Comparison of ENCODE assay signal across 8 cellular contexts in genomic region chr6:99458319-99458718, GRCh38. TPM values are rescaled to one million over a fixed set of nuclear protein-coding genes. Genes with fewer than 3 reads are reported as not detected.
DNase-seq lines count a peak whose midpoint lies in the region; ATAC-seq and TF ChIP-seq lines count a peak whose summit lies in the region.

No MANE protein-coding gene starts in this region.

- 0 out of 4 replicates have a peak, but pooled peaks cover 0 to 4% of the 10 kb centered on the region in 2 experiments for H3K36me3 ChIP-seq in HCT116 (ENCODE audit: control insufficient read depth in 1 of 2, insufficient read depth in 2 of 2, low read length in 2 of 2)
- no peaks in the 10 kb centered on the region; the same call in 1 of the 2 replicates for H3K36me3 ChIP-seq in iPS DF 6.9 (ENCODE audit: control insufficient read depth, insufficient read depth, low read length)

- no peaks in the 10 kb centered on the region for H3K4me1 ChIP-seq in HCT116 (ENCODE audit: control insufficient read depth in 1 of 2, insufficient read depth in 2 of 2, low read length in 2 of 2)
- H3K4me1 ChIP-seq in iPS DF 6.9 (ENCODE audit: control insufficient read depth, insufficient read depth, low read length), result no peaks in the 10 kb centered on the region

- DNase-seq in D341Med (ENCODE audit: low spot score) (peak; percentile 27), HCT116 (ENCODE audit: low read depth, low spot score) (peak; percentile 45), SKM-1 treated with dmso at 0.1 percent for 144 hours (lab: John Stamatoyannopoulos, UW; ENCODE audit: unreplicated experiment) (peak; percentile 53), iPS DF 6.9 (ENCODE audit: low read depth, low spot score) (peak; percentile 18), NCI-H2107 (lab: John Stamatoyannopoulos, UW) (no peak)
- no peak for DNase-seq in activated effector memory CD4-positive, alpha-beta T cell treated with anti-CD3 and anti-CD28 coated beads, Interleukin-2, amount 50 U/mL, for 16 hours

- H3K9me3 ChIP-seq in HCT116 (ENCODE audit: control insufficient read depth in 1 of 2, insufficient read depth in 1 of 2, low read depth in 1 of 2, low read length in 2 of 2) (no peaks in the 10 kb centered on the region), iPS DF 6.9 (ENCODE audit: control insufficient read depth, insufficient read depth, low read length) (no peaks in the 10 kb centered on the region)

- no peaks in the 10 kb centered on the region for H4K20me1 ChIP-seq in HCT116 (ENCODE audit: insufficient read depth)

- H3K27ac ChIP-seq in HCT116 (ENCODE audit: low read depth, low read length) (no peak overlapping the region), iPS DF 6.9 (ENCODE audit: low read length) (no peak overlapping the region)

- H3K9me2 ChIP-seq in HCT116 (ENCODE audit: insufficient read depth), result no peaks in the 10 kb centered on the region

- H3K9ac ChIP-seq in HCT116 (ENCODE audit: low read length), result no peak overlapping the region

- no peak; the same call in 1 of the 2 replicates for TF ChIP-seq RAD21 in HCT116 (IDR thresholded peaks at IDR 0.05; ENCODE audit: low read depth)

- peak; percentile 31 to 63 (median 55); a peak in 5 of 6 replicates for TF ChIP-seq CTCF in HCT116 (IDR thresholded peaks at IDR 0.05 in 2 of 3, conservative IDR thresholded peaks at IDR 0.05 in 1 of 3; ENCODE audit: borderline replicate concordance in 1 of 3, insufficient read depth in 1 of 3, low read depth in 2 of 3, low read length in 2 of 3)

- ATAC-seq in HCT116, result peak; percentile 86
- no peak for ATAC-seq in HG02884 (IDR thresholded peaks at IDR 0.05; ENCODE audit: unreplicated experiment)
- ATAC-seq in HG03097 (IDR thresholded peaks at IDR 0.05; ENCODE audit: low FRiP score, unreplicated experiment), result no peak

- no CpG with 5 or more reads among the region's 2 CpGs for WGBS in iPS DF 6.9 (ENCODE audit: insufficient coverage, insufficient read length)

- TF ChIP-seq POLR2A in HCT116 (IDR thresholded peaks at IDR 0.05; ENCODE audit: borderline replicate concordance, extremely low read depth, insufficient read depth, insufficient read length), result no peak

- intact Hi-C loops in HCT116 (cut with micrococcal nuclease), result no loop called here

- RAD21 ChIA-PET in HCT116 (lab: Charles Lee; ENCODE audit: low non-redundant PET in 1 of 2, low total read pairs in 2 of 2, uncharacterized antibody in 2 of 2, unreplicated experiment in 2 of 2), result no interaction called here

- no peaks in the 10 kb centered on the region for H3K79me2 ChIP-seq in HCT116 (ENCODE audit: insufficient read depth, low read length)

- POLR2A ChIA-PET in HCT116 (lab: Charles Lee), result no interaction called here

- H3K27me3 ChIP-seq in HCT116 (ENCODE audit: insufficient read depth, low read length), result no peaks in the 10 kb centered on the region
- H3K27me3 ChIP-seq in iPS DF 6.9 (ENCODE audit: control insufficient read depth, insufficient read depth, low read length), result no peaks in the 10 kb centered on the region

- no TSS peak for BruUV-seq in HCT116 (replicated peaks; lab: Mats Ljungman, UMichigan)

- CTCF ChIA-PET in HCT116 (lab: Charles Lee), result no interaction called here

- no peak overlapping the region for H3K4me3 ChIP-seq in HCT116 (replicated peaks in 1 of 2; ENCODE audit: low read depth in 1 of 2, low read length in 2 of 2)
- H3K4me3 ChIP-seq in iPS DF 6.9 (ENCODE audit: low read length), result no peak overlapping the region

- H2AFZ ChIP-seq in HCT116 (ENCODE audit: low read depth, low read length, poor library complexity, severe bottlenecking), result no peak overlapping the region

- H3K4me2 ChIP-seq in HCT116 (ENCODE audit: low read length), result no peak overlapping the region

TF ChIP-seq in HCT116, 20 proteins besides CTCF, POLR2A, EP300 and RAD21:
- TF ChIP-seq CEBPB (IDR thresholded peaks at IDR 0.05; ENCODE audit: low read depth) (no peak), YY1 (IDR thresholded peaks at IDR 0.05; ENCODE audit: extremely low read depth, insufficient replicate concordance, low read depth, low read length) (no peak), ZFX (IDR thresholded peaks at IDR 0.05) (no peak), EZH2 (IDR thresholded peaks at IDR 0.05) (no peak), SIN3A (IDR thresholded peaks at IDR 0.05; ENCODE audit: low read depth) (no peak), ZNF274 (IDR thresholded peaks at IDR 0.05; ENCODE audit: low read depth, low read length) (no peak), JUND (IDR thresholded peaks at IDR 0.05) (no peak), ZBTB33 (IDR thresholded peaks at IDR 0.05; ENCODE audit: extremely low read depth, insufficient replicate concordance, low read length) (no peak), FOSL1 (IDR thresholded peaks at IDR 0.05; ENCODE audit: low read depth) (no peak), REST (IDR thresholded peaks at IDR 0.05; ENCODE audit: low read depth) (no peak), ELF1 (IDR thresholded peaks at IDR 0.05; ENCODE audit: borderline replicate concordance, low read depth) (no peak), EZH2phosphoT487 (IDR thresholded peaks at IDR 0.05; ENCODE audit: borderline replicate concordance) (no peak), ATF3 (IDR thresholded peaks at IDR 0.05) (no peak), TCF7L2 (IDR thresholded peaks at IDR 0.05; ENCODE audit: borderline replicate concordance, extremely low read depth, insufficient read depth, insufficient read length) (no peak), MAX (IDR thresholded peaks at IDR 0.05) (no peak), CBX3 (IDR thresholded peaks at IDR 0.05; ENCODE audit: low read depth) (no peak), POLR2AphosphoS5 (IDR thresholded peaks at IDR 0.05; ENCODE audit: low read depth, low read length) (no peak), SP1 (IDR thresholded peaks at IDR 0.05; ENCODE audit: low read depth) (no peak), SRF (IDR thresholded peaks at IDR 0.05; ENCODE audit: low read depth) (no peak)

RNA-seq across cellular contexts. Expression of gene PNISR, which starts 33.2 kb away (rescaled TPM):
- total RNA-seq in HCT116 (2021; ENCODE audit: unreplicated experiment), result 97.1 TPM
- polyA plus RNA-seq in HCT116 (2012), result 46.7 and 62.5 TPM in 2 replicates

RNA-seq across cellular contexts. Expression of gene USP45, which starts 56.9 kb away (rescaled TPM):
- total RNA-seq in HCT116 (2021; ENCODE audit: unreplicated experiment), result 16.0 TPM
- polyA plus RNA-seq in HCT116 (2012), result 3.2 and 5.2 TPM in 2 replicates

Comparison
In these comparisons a context has a peak if more than half of its experiments do, and no peak if none do; other contexts are left out.
1. DNase-seq: peak in D341Med (single experiment), HCT116 (single experiment), SKM-1 treated with dmso at 0.1 percent for 144 hours (single experiment) and iPS DF 6.9 (single experiment); none in NCI-H2107 (single experiment) and activated effector memory CD4-positive, alpha-beta T cell treated with anti-CD3 and anti-CD28 coated beads, Interleukin-2, amount 50 U/mL, for 16 hours (single experiment).